In genomic region chr15:31485431-31485830, GRCh38 we compare ENCODE assay signal across 28 cellular contexts.
DNase-seq lines count a peak whose midpoint lies in the region; ATAC-seq and TF ChIP-seq lines count a peak whose summit lies in the region.
"Had no signal": no experiment of that assay in that cellular context is flagged by ENCODE, and none has a peak within 500 bp of the region (broad histone marks: within the 10 kb centered on the region; RNA-seq: fewer than 3 reads in every experiment).

No MANE protein-coding gene starts in this region.

- TF ChIP-seq POLR2A in testis (IDR thresholded peaks at IDR 0.05) (no peak), sigmoid colon (IDR thresholded peaks at IDR 0.05) (no peak)

- TF ChIP-seq CTCF in testis (IDR thresholded peaks at IDR 0.05) (no peak), sigmoid colon (IDR thresholded peaks at IDR 0.05) (no peak)

- H3K4me1 ChIP-seq in testis (peaks cover 36% of the 10 kb centered on the region), sigmoid colon (peaks cover 0 to 24% (median 16%) of the 10 kb centered on the region in 4 donors)
- H3K4me1 ChIP-seq: parathyroid adenoma had no signal

- H3K9me3 Mint-ChIP-seq in activated naive CD4-positive, alpha-beta T cell treated with anti-CD3 and anti-CD28 coated beads, Interleukin-2, amount 10 ng/mL, durations not matched to agents 7 days and 5 days = no peaks in the 10 kb centered on the region
- peaks cover 4% of the 10 kb centered on the region for H3K9me3 Mint-ChIP-seq in activated T-helper 2 cell treated with anti-CD3 and anti-CD28 coated beads, Interferon-gamma antibody, Interleukin-2, Interleukin-4, amounts not matched to agents 10 μg/mL and 5 μg/mL and 100 μg/mL, durations not matched to agents 14 hours and 24 hours and 36 hours
- H3K9me3 Mint-ChIP-seq: effector memory CD8-positive, alpha-beta T cell had no signal

- WGBS in testis, 2 donors = 68 to 71% methylated on average over 6 to 7 of the region's 7 CpGs
- WGBS in sigmoid colon, 2 donors = 91 to 93% methylated on average over 7 of the region's 7 CpGs

- CTCF ChIA-PET in activated naive CD4-positive, alpha-beta T cell treated with anti-CD3 and anti-CD28 coated beads, Interleukin-2, amount 10 ng/mL, durations not matched to agents 7 days and 5 days (lab: Charles Lee) = interaction anchor here (3.2 to 6.4 kb wide), 5 partner anchors 12 to 283 kb away, joined by 13 to 208 read pairs (median 53); no protein-coding TSS in a partner anchor

- no peaks in the 10 kb centered on the region for H3K9me3 ChIP-seq in testis
- no peaks in the 10 kb centered on the region for H3K9me3 ChIP-seq in sigmoid colon
- H3K9me3 ChIP-seq: heart right ventricle, left ventricle myocardium inferior, SK-N-SH, thyroid gland had no signal

- H3K36me3 ChIP-seq in testis (ENCODE audit: low read depth, missing control alignments) (no peaks in the 10 kb centered on the region), sigmoid colon (no peaks in the 10 kb centered on the region)
- H3K36me3 ChIP-seq: BLaER1, brain microvascular endothelial cell, heart right ventricle, left ventricle myocardium inferior, thyroid gland, WERI-Rb-1 had no signal

- DNase-seq in activated naive CD4-positive, alpha-beta T cell treated with anti-CD3 and anti-CD28 coated beads, Interleukin-2, amount 10 ng/mL, durations not matched to agents 7 days and 5 days = no peak
- DNase-seq in activated naive CD4-positive, alpha-beta T cell treated with Interleukin-2 at 50 U/mL for 16 hours = no peak
- no peak for DNase-seq in activated T-helper 2 cell treated with anti-CD3 and anti-CD28 coated beads, Interferon-gamma antibody, Interleukin-2, Interleukin-4, amounts not matched to agents 10 μg/mL and 5 μg/mL and 100 μg/mL, durations not matched to agents 14 hours and 24 hours and 36 hours (ENCODE audit: low spot score)
- DNase-seq in left lobe of liver (ENCODE audit: low spot score) (peak; percentile 39), testis (peak; percentile 13), GM19238 (ENCODE audit: insufficient read length, low spot score) (no peak), sigmoid colon (no peak)
- DNase-seq: brain microvascular endothelial cell; effector memory CD8-positive, alpha-beta T cell; EL; heart right ventricle; Kasumi-1; left ventricle myocardium inferior; MV-4-11; NCI-H2171 treated with DMSO at 0.1 percent for 48 hours; NCI-H526; SK-N-SH; stimulated activated CD4-positive, alpha-beta T cell treated with anti-CD3 and anti-CD28 coated beads, Interleukin-4, amount 100 ng/mL, for 1 hour; stimulated activated naive CD4-positive, alpha-beta T cell treated with Interleukin-2 at 50 U/mL for 16 hours; thyroid gland; WERI-Rb-1 had no signal

- H3K27ac ChIP-seq in testis (no peak overlapping the region), sigmoid colon (no peak overlapping the region)
- H3K27ac ChIP-seq: BLaER1, brain microvascular endothelial cell, heart right ventricle, HL-60, left ventricle myocardium inferior, parathyroid adenoma, thyroid gland, WERI-Rb-1 had no signal

- H3K27ac Mint-ChIP-seq in activated naive CD4-positive, alpha-beta T cell treated with anti-CD3 and anti-CD28 coated beads, Interleukin-2, amount 10 ng/mL, durations not matched to agents 7 days and 5 days = no peak overlapping the region
- H3K27ac Mint-ChIP-seq in activated T-helper 2 cell treated with anti-CD3 and anti-CD28 coated beads, Interferon-gamma antibody, Interleukin-2, Interleukin-4, amounts not matched to agents 10 μg/mL and 5 μg/mL and 100 μg/mL, durations not matched to agents 14 hours and 24 hours and 36 hours = peak overlapping the region; percentile 22
- H3K27ac Mint-ChIP-seq: nephron had no signal

- H3K4me1 Mint-ChIP-seq in activated naive CD4-positive, alpha-beta T cell treated with anti-CD3 and anti-CD28 coated beads, Interleukin-2, amount 10 ng/mL, durations not matched to agents 7 days and 5 days = peaks cover 78% of the 10 kb centered on the region
- H3K4me1 Mint-ChIP-seq in activated T-helper 2 cell treated with anti-CD3 and anti-CD28 coated beads, Interferon-gamma antibody, Interleukin-2, Interleukin-4, amounts not matched to agents 10 μg/mL and 5 μg/mL and 100 μg/mL, durations not matched to agents 14 hours and 24 hours and 36 hours (ENCODE audit: low read depth) = peaks cover 69% of the 10 kb centered on the region
- H3K4me1 Mint-ChIP-seq: nephron had no signal

- ATAC-seq in left lobe of liver (no peak), GM21825 (IDR thresholded peaks at IDR 0.05; ENCODE audit: unreplicated experiment) (no peak)
- ATAC-seq: effector memory CD8-positive, alpha-beta T cell; HCT116; heart right ventricle; right cardiac atrium had no signal

- peak overlapping the region; percentile 85 for H3K4me3 Mint-ChIP-seq in activated naive CD4-positive, alpha-beta T cell treated with anti-CD3 and anti-CD28 coated beads, Interleukin-2, amount 10 ng/mL, durations not matched to agents 7 days and 5 days
- peak overlapping the region; percentile 21 for H3K4me3 Mint-ChIP-seq in activated T-helper 2 cell treated with anti-CD3 and anti-CD28 coated beads, Interferon-gamma antibody, Interleukin-2, Interleukin-4, amounts not matched to agents 10 μg/mL and 5 μg/mL and 100 μg/mL, durations not matched to agents 14 hours and 24 hours and 36 hours (ENCODE audit: low read depth)

- H3K4me3 ChIP-seq in testis (no peak overlapping the region), sigmoid colon (no peak overlapping the region)
- H3K4me3 ChIP-seq: BLaER1, heart right ventricle, left ventricle myocardium inferior, thyroid gland had no signal

- intact Hi-C loops in activated T-helper 2 cell treated with anti-CD3 and anti-CD28 coated beads, Interferon-gamma antibody, Interleukin-2, Interleukin-4, amounts not matched to agents 10 μg/mL and 5 μg/mL and 100 μg/mL, durations not matched to agents 14 hours and 24 hours and 36 hours (cut with micrococcal nuclease) = loop anchor here (5.0 to 10.0 kb wide), 3 partner anchors 138 to 491 kb away; partner anchors contain the start of gene MTMR10
- intact Hi-C loops in testis (cut with DNase I; ENCODE audit: low total_unique reads) (loop anchor here (5.0 to 10.0 kb wide), 3 partner anchors 91 to 491 kb away; partner anchors contain the start of gene MTMR10), sigmoid colon (cut with DNase I) (loop anchor here (5.0 kb wide), 1 partner anchor 493 kb away; the partner anchor contains the start of gene MTMR10)

- no peak for TF ChIP-seq EP300 in sigmoid colon (IDR thresholded peaks at IDR 0.05)

- H3K27me3 ChIP-seq in testis (no peaks in the 10 kb centered on the region), sigmoid colon (peaks cover 15 to 47% (median 21%) of the 10 kb centered on the region in 3 donors)
- H3K27me3 ChIP-seq: BLaER1, thyroid gland had no signal

- H3K27me3 Mint-ChIP-seq in activated naive CD4-positive, alpha-beta T cell treated with anti-CD3 and anti-CD28 coated beads, Interleukin-2, amount 10 ng/mL, durations not matched to agents 7 days and 5 days = peaks cover 49% of the 10 kb centered on the region
- H3K27me3 Mint-ChIP-seq in activated T-helper 2 cell treated with anti-CD3 and anti-CD28 coated beads, Interferon-gamma antibody, Interleukin-2, Interleukin-4, amounts not matched to agents 10 μg/mL and 5 μg/mL and 100 μg/mL, durations not matched to agents 14 hours and 24 hours and 36 hours (ENCODE audit: low read depth) = no peaks in the 10 kb centered on the region
- H3K27me3 Mint-ChIP-seq: effector memory CD8-positive, alpha-beta T cell had no signal

- peaks cover 25% of the 10 kb centered on the region for H3K36me3 Mint-ChIP-seq in activated naive CD4-positive, alpha-beta T cell treated with anti-CD3 and anti-CD28 coated beads, Interleukin-2, amount 10 ng/mL, durations not matched to agents 7 days and 5 days
- peaks cover 38% of the 10 kb centered on the region for H3K36me3 Mint-ChIP-seq in activated T-helper 2 cell treated with anti-CD3 and anti-CD28 coated beads, Interferon-gamma antibody, Interleukin-2, Interleukin-4, amounts not matched to agents 10 μg/mL and 5 μg/mL and 100 μg/mL, durations not matched to agents 14 hours and 24 hours and 36 hours (ENCODE audit: low read depth)

Comparison
In these comparisons a context has a peak if more than half of its experiments do, and no peak if none do; other contexts are left out.
1. DNase-seq: peak in left lobe of liver (single experiment) and testis (single experiment); none in activated naive CD4-positive, alpha-beta T cell treated with anti-CD3 and anti-CD28 coated beads, Interleukin-2, amount 10 ng/mL, durations not matched to agents 7 days and 5 days (single experiment), activated naive CD4-positive, alpha-beta T cell treated with Interleukin-2 at 50 U/mL for 16 hours (single experiment), activated T-helper 2 cell treated with anti-CD3 and anti-CD28 coated beads, Interferon-gamma antibody, Interleukin-2, Interleukin-4, amounts not matched to agents 10 μg/mL and 5 μg/mL and 100 μg/mL, durations not matched to agents 14 hours and 24 hours and 36 hours (single experiment), GM19238 (single experiment) and sigmoid colon (single experiment).